ENCODE assay signal across 1 cellular context in genomic region chr20:23132293-23132929, GRCh38.
TF ChIP-seq lines count a peak whose summit lies in the region.

No MANE protein-coding gene starts in this region.

TF ChIP-seq in K562, 482 proteins besides CTCF, POLR2A, EP300 and RAD21 (continued from another document and continues in another):
- TF ChIP-seq ZNF407 (IDR thresholded peaks at IDR 0.05; ENCODE audit: low read depth) (no peak), ZSCAN29 (IDR thresholded peaks at IDR 0.05) (no peak), AFF1 (IDR thresholded peaks at IDR 0.05; ENCODE audit: low read depth in 1 of 2, partially characterized antibody in 2 of 2) (peak; percentile 60 to 67), XRCC5 (IDR thresholded peaks at IDR 0.05; ENCODE audit: low read depth, low read length) (no peak), IRF1 (CRISPR knock-in tag; IDR thresholded peaks at IDR 0.05; ENCODE audit: borderline replicate concordance) (no peak), ZNF639 (CRISPR knock-in tag; conservative IDR thresholded peaks at IDR 0.05 in 1 of 2, IDR thresholded peaks at IDR 0.05 in 1 of 2) (peak in 1 of 2 experiments; percentile 48; a peak in 1 of 4 replicates), SMAD4 (CRISPR knock-in tag; conservative IDR thresholded peaks at IDR 0.05) (no peak), TBP (optimal IDR thresholded peaks at IDR 0.05; ENCODE audit: low read depth, low read length) (peak; percentile 52), ATF1 (CRISPR knock-in tag; IDR thresholded peaks at IDR 0.05) (no peak), ATF1 (tag; IDR thresholded peaks at IDR 0.05) (peak; percentile 90), ZNF12 (CRISPR knock-in tag; IDR thresholded peaks at IDR 0.05) (no peak), TAF1 (IDR thresholded peaks at IDR 0.05; ENCODE audit: control insufficient read depth, extremely low read depth, insufficient read depth, low read length, severe bottlenecking) (no peak), MTA3 (IDR thresholded peaks at IDR 0.05; ENCODE audit: borderline replicate concordance) (peak; percentile 54; the same call in 1 of the 2 replicates), ZNF280B (CRISPR knock-in tag; IDR thresholded peaks at IDR 0.05) (no peak), TEAD1 (CRISPR knock-in tag; IDR thresholded peaks at IDR 0.05) (peak in 1 of 2 experiments; percentile 16; a peak in 1 of 4 replicates), JUND (IDR thresholded peaks at IDR 0.05; ENCODE audit: borderline replicate concordance, low read depth, low read length) (peak; percentile 81), JUND (tag; IDR thresholded peaks at IDR 0.05; ENCODE audit: borderline replicate concordance, low read depth, low read length) (peak; percentile 73), ZNF41 (CRISPR knock-in tag; conservative IDR thresholded peaks at IDR 0.05) (no peak), SMAD1 (IDR thresholded peaks at IDR 0.05; ENCODE audit: low read depth, low read length, partially characterized antibody) (no peak), ZNF512 (tag; IDR thresholded peaks at IDR 0.05) (no peak), MLLT1 (IDR thresholded peaks at IDR 0.05) (peak; percentile 59 to 80; a peak in 3 of 4 replicates), HNRNPL (IDR thresholded peaks at IDR 0.05; ENCODE audit: low read depth, low read length) (no peak), ZNF140 (CRISPR knock-in tag; IDR thresholded peaks at IDR 0.05) (no peak), RUNX1 (IDR thresholded peaks at IDR 0.05; ENCODE audit: low read depth) (no peak)
